1 cellular context compared by ENCODE assay signal in genomic region chr3:124691599-124691998, GRCh38.
TF ChIP-seq lines count a peak whose summit lies in the region.

No MANE protein-coding gene starts in this region.

TF ChIP-seq in HepG2, 621 proteins besides CTCF, POLR2A, EP300 and RAD21:
- no peak for TF ChIP-seq ZNF749 (CRISPR knock-in tag; IDR thresholded peaks at IDR 0.05; ENCODE audit: borderline replicate concordance)
- no peak for TF ChIP-seq NONO (IDR thresholded peaks at IDR 0.05)
- no peak for TF ChIP-seq NONO (CRISPR knock-in tag; conservative IDR thresholded peaks at IDR 0.05)
- no peak for TF ChIP-seq ZNF282 (IDR thresholded peaks at IDR 0.05; ENCODE audit: partially characterized antibody)
- no peak for TF ChIP-seq KLF9 (CRISPR knock-in tag; IDR thresholded peaks at IDR 0.05; ENCODE audit: low read depth)
- no peak for TF ChIP-seq ZBED4 (CRISPR knock-in tag; IDR thresholded peaks at IDR 0.05; ENCODE audit: borderline replicate concordance)
- TF ChIP-seq RXRA (CRISPR knock-in tag; IDR thresholded peaks at IDR 0.05) = no peak
- no peak for TF ChIP-seq SRF (IDR thresholded peaks at IDR 0.05; ENCODE audit: low read depth, low read length)
- TF ChIP-seq ZFAT (CRISPR knock-in tag; conservative IDR thresholded peaks at IDR 0.05) = no peak
- TF ChIP-seq ZNF30 (CRISPR knock-in tag; IDR thresholded peaks at IDR 0.05) = no peak
- TF ChIP-seq AGO2 (optimal IDR thresholded peaks at IDR 0.05; ENCODE audit: low read depth, low read length) = no peak
- no peak for TF ChIP-seq SRSF9 (IDR thresholded peaks at IDR 0.05; ENCODE audit: borderline replicate concordance, insufficient read depth, low read depth, low read length, poor library complexity, severe bottlenecking)
- no peak for TF ChIP-seq JARID2 (CRISPR knock-in tag; IDR thresholded peaks at IDR 0.05; ENCODE audit: insufficient replicate concordance)
- no peak for TF ChIP-seq ZUFSP (CRISPR knock-in tag; IDR thresholded peaks at IDR 0.05; ENCODE audit: borderline replicate concordance)
- no peak for TF ChIP-seq ZNF142 (CRISPR knock-in tag; IDR thresholded peaks at IDR 0.05)
- no peak for TF ChIP-seq HOXA3 (CRISPR knock-in tag; IDR thresholded peaks at IDR 0.05)
- no peak for TF ChIP-seq NR2F1 (CRISPR knock-in tag; IDR thresholded peaks at IDR 0.05)
- no peak for TF ChIP-seq GLMP (CRISPR knock-in tag; IDR thresholded peaks at IDR 0.05; ENCODE audit: borderline replicate concordance)
- TF ChIP-seq GPN1 (CRISPR knock-in tag; IDR thresholded peaks at IDR 0.05; ENCODE audit: borderline replicate concordance) = no peak
- no peak for TF ChIP-seq CC2D1A (CRISPR knock-in tag; IDR thresholded peaks at IDR 0.05)
- no peak for TF ChIP-seq FUBP1 (CRISPR knock-in tag; IDR thresholded peaks at IDR 0.05; ENCODE audit: borderline replicate concordance)
TF ChIP-seq in HepG2: peak in this region for 0.
